18 cellular contexts compared by ENCODE assay signal in the genomic region with DNA sequence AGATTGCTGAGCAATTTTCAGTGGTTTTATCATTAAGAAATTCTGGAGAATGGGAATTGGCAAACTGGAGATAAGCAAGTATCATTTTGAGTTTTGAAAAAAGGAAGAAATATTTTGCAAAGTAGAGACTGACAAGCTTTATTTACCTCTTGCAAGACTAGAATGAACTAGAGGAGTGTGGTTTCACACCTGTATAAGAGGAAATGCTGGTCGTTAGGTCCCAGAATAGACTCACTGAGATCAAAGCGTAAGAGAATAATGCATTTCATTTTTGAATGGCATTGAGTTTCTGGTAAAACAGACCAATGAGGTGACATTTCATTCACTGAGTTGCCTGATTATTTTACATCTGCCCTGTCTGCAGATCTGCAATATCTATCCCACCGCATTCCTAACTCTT.
DNase-seq lines count a peak whose midpoint lies in the region; ATAC-seq lines count a peak whose summit lies in the region.
"Had no signal": no experiment of that assay in that cellular context is flagged by ENCODE, and none has a peak within 500 bp of the region (broad histone marks: within the 10 kb centered on the region; RNA-seq: fewer than 3 reads in every experiment).

No MANE protein-coding gene starts in this region.

- H3K4me3 Mint-ChIP-seq in immature natural killer cell = peak overlapping the region; percentile 25 to 53 (median 35)
- H3K4me3 Mint-ChIP-seq: activated T-helper 1 cell treated with anti-CD3 and anti-CD28 coated beads, Interleukin-12 subunit alpha, Interleukin-12 subunit beta, Interleukin-2, Interleukin-4 antibody, amounts not matched to agents 30 ng/mL and 10 ng/mL and 1 ng/mL, durations not matched to agents 14 hours and 24 hours and 36 hours; CD8-positive, alpha-beta T cell; HFFc6; stimulated activated naive CD8-positive, alpha-beta T cell treated with anti-CD3 and anti-CD28 coated beads, Interleukin-15, Interleukin-2, amounts not matched to agents 100 ng/mL and 50 ng/mL, for 24 hours had no signal

- peaks cover 26 to 34% of the 10 kb centered on the region in 2 donors for H3K4me1 Mint-ChIP-seq in immature natural killer cell

- ATAC-seq in GM18511 (IDR thresholded peaks at IDR 0.05; ENCODE audit: unreplicated experiment) (peak; percentile 88), GM19372 (IDR thresholded peaks at IDR 0.05; ENCODE audit: low read depth, unreplicated experiment) (peak; percentile 64), HG02943 (IDR thresholded peaks at IDR 0.05; ENCODE audit: low read depth, unreplicated experiment) (peak; percentile 96)
- ATAC-seq: activated naive CD4-positive, alpha-beta T cell treated with anti-CD3 and anti-CD28 coated beads, Interleukin-2, amount 50 U/mL, for 72 hours; CD8-positive, alpha-beta T cell had no signal

- peak; percentile 5 to 20 (median 7) for DNase-seq in immature natural killer cell
- DNase-seq in HPDE6-E6E7 (ENCODE audit: extremely low spot score) = no peak
- no peak for DNase-seq in NOMO-1 treated with DMSO at 0.1 percent for 48 hours (lab: John Stamatoyannopoulos, UW; ENCODE audit: unreplicated experiment)
- DNase-seq in NCI-H2081 treated with DMSO at 0.1 percent for 48 hours (lab: John Stamatoyannopoulos, UW) = no peak
- DNase-seq: CD8-positive, alpha-beta T cell; erythroblast; foreskin melanocyte; HFFc6; NCI-H1092; NCI-H1930; NCI-H524; stimulated activated CD4-positive, alpha-beta T cell treated with anti-CD3 and anti-CD28 coated beads, Interleukin-4, amount 100 ng/mL, for 1 hour had no signal

- H3K27ac Mint-ChIP-seq in immature natural killer cell = no peak overlapping the region
- H3K27ac Mint-ChIP-seq: activated naive CD4-positive, alpha-beta T cell treated with anti-CD3 and anti-CD28 coated beads, Interleukin-2, amount 50 U/mL, for 72 hours; activated T-helper 1 cell treated with anti-CD3 and anti-CD28 coated beads, Interleukin-12 subunit alpha, Interleukin-12 subunit beta, Interleukin-2, Interleukin-4 antibody, amounts not matched to agents 30 ng/mL and 10 ng/mL and 1 ng/mL, durations not matched to agents 14 hours and 24 hours and 36 hours; CD8-positive, alpha-beta T cell; HFFc6; stimulated activated naive CD8-positive, alpha-beta T cell treated with anti-CD3 and anti-CD28 coated beads, Interleukin-15, Interleukin-2, amounts not matched to agents 100 ng/mL and 50 ng/mL, for 24 hours had no signal

- peaks cover 0 to 1% (median 0%) of the 10 kb centered on the region in 3 donors for H3K27me3 Mint-ChIP-seq in immature natural killer cell (ENCODE audit: low read depth in 3 of 3)
- H3K27me3 Mint-ChIP-seq: stimulated activated naive CD8-positive, alpha-beta T cell treated with anti-CD3 and anti-CD28 coated beads, Interleukin-15, Interleukin-2, amounts not matched to agents 100 ng/mL and 50 ng/mL, for 24 hours had no signal

- peaks cover 3 to 17% (median 5%) of the 10 kb centered on the region in 6 donors for H3K9me3 Mint-ChIP-seq in immature natural killer cell

- peaks cover 3 to 5% (median 5%) of the 10 kb centered on the region in 3 donors for H3K36me3 Mint-ChIP-seq in immature natural killer cell
- H3K36me3 Mint-ChIP-seq: CD8-positive, alpha-beta T cell had no signal

Comparison
In these comparisons a context has a peak if more than half of its experiments do, and no peak if none do; other contexts are left out.
1. DNase-seq: peak in immature natural killer cell (3 of 3); none in HPDE6-E6E7 (single experiment), NOMO-1 treated with DMSO at 0.1 percent for 48 hours (single experiment) and NCI-H2081 treated with DMSO at 0.1 percent for 48 hours (single experiment).
2. Peak in every context shown above with its lines, with median percentiles within 50 percentile points of each other: ATAC-seq.